Comparison of ENCODE assay signal across 11 cellular contexts in genomic region chr11:65641233-65642013, GRCh38. TPM values are rescaled to one million over a fixed set of nuclear protein-coding genes. Genes with fewer than 3 reads are reported as not detected.
A peak's percentile ranks its signal among the peaks of the same experiment; 100 is the strongest.
DNase-seq lines count a peak whose midpoint lies in the region; ATAC-seq, FAIRE-seq and TF ChIP-seq lines count a peak whose summit lies in the region.
"Had no signal": no experiment of that assay in that cellular context is flagged by ENCODE, and none has a peak within 500 bp of the region (broad histone marks: within the 10 kb centered on the region; RNA-seq: fewer than 3 reads in every experiment).

No MANE protein-coding gene starts in this region.

- H3K27me3 ChIP-seq in breast epithelium (no peaks in the 10 kb centered on the region), mammary epithelial cell (ENCODE audit: insufficient read depth, low read length) (no peaks in the 10 kb centered on the region), astrocyte (ENCODE audit: insufficient read depth, low read length) (no peaks in the 10 kb centered on the region), mononuclear cell (ENCODE audit: insufficient read depth, low read length) (no peaks in the 10 kb centered on the region), upper lobe of left lung (no peaks in the 10 kb centered on the region)

- peak overlapping the region; percentile 26 to 28 (median 27) for H3K4me3 ChIP-seq in breast epithelium
- H3K4me3 ChIP-seq in mammary epithelial cell (replicated peaks in 1 of 3; ENCODE audit: insufficient read depth in 1 of 3, low read depth in 2 of 3, low read length in 3 of 3) = no peak overlapping the region
- H3K4me3 ChIP-seq in astrocyte (ENCODE audit: insufficient read depth, low read depth, low read length) = no peak overlapping the region
- peak overlapping the region; percentile 55 for H3K4me3 ChIP-seq in mononuclear cell (ENCODE audit: low read length)
- peak overlapping the region; percentile 31 to 71 (median 42) for H3K4me3 ChIP-seq in upper lobe of left lung

- H3K36me3 ChIP-seq in breast epithelium = no peaks in the 10 kb centered on the region
- H3K36me3 ChIP-seq in mammary epithelial cell (ENCODE audit: insufficient read depth, low read length) = no peaks in the 10 kb centered on the region
- H3K36me3 ChIP-seq in astrocyte (ENCODE audit: insufficient read depth, low read length) = peaks cover 5% of the 10 kb centered on the region
- H3K36me3 ChIP-seq in upper lobe of left lung = peaks cover 4 to 57% (median 33%) of the 10 kb centered on the region in 4 donors

- no TSS peak for BruUV-seq in mammary epithelial cell (replicated peaks; lab: Mats Ljungman, UMichigan)

- no peaks in the 10 kb centered on the region for H3K27me3 Mint-ChIP-seq in astrocyte (ENCODE audit: low read depth, unreplicated experiment)

- H3K4me1 ChIP-seq in breast epithelium (peaks cover 8 to 12% of the 10 kb centered on the region in 2 donors), mammary epithelial cell (ENCODE audit: insufficient read depth, low read length) (peaks cover 19% of the 10 kb centered on the region), astrocyte (ENCODE audit: insufficient read depth, low read length) (peaks cover 30% of the 10 kb centered on the region), mononuclear cell (ENCODE audit: insufficient read depth, low read length) (peaks cover 68% of the 10 kb centered on the region), upper lobe of left lung (peaks cover 53 to 85% (median 67%) of the 10 kb centered on the region in 4 donors)

- H3K9me3 ChIP-seq in breast epithelium (no peaks in the 10 kb centered on the region), mammary epithelial cell (replicated peaks; ENCODE audit: insufficient read depth, low read length) (no peaks in the 10 kb centered on the region), astrocyte (ENCODE audit: insufficient read depth, low read depth, low read length) (no peaks in the 10 kb centered on the region), mononuclear cell (ENCODE audit: low read depth, low read length) (no peaks in the 10 kb centered on the region), upper lobe of left lung (no peaks in the 10 kb centered on the region)

- no peak for TF ChIP-seq POLR2A in breast epithelium (IDR thresholded peaks at IDR 0.05)
- TF ChIP-seq POLR2A in upper lobe of left lung (IDR thresholded peaks at IDR 0.05) = no peak

- no peak overlapping the region for H3K27ac Mint-ChIP-seq in astrocyte (ENCODE audit: unreplicated experiment)
- H3K27ac Mint-ChIP-seq: HFFc6 had no signal

- no peaks in the 10 kb centered on the region for H4K20me1 ChIP-seq in mammary epithelial cell (ENCODE audit: insufficient read depth, low read length)
- H4K20me1 ChIP-seq in astrocyte (ENCODE audit: insufficient read depth, low read length) = peaks cover 30% of the 10 kb centered on the region

- H3K4me1 Mint-ChIP-seq in astrocyte (ENCODE audit: low read depth, unreplicated experiment) = peaks cover 20% of the 10 kb centered on the region

- H3K4me3 Mint-ChIP-seq in astrocyte (ENCODE audit: unreplicated experiment) = no peak overlapping the region
- H3K4me3 Mint-ChIP-seq: HFFc6 had no signal

- H3K36me3 Mint-ChIP-seq in astrocyte (ENCODE audit: low read depth, unreplicated experiment) = peaks cover 12% of the 10 kb centered on the region

- CTCF ChIA-PET in mammary epithelial cell (lab: Charles Lee; ENCODE audit: low non-redundant PET) = no interaction called here

- no peaks in the 10 kb centered on the region for H3K79me2 ChIP-seq in mammary epithelial cell (ENCODE audit: insufficient read depth, low read length)
- H3K79me2 ChIP-seq in astrocyte (ENCODE audit: insufficient read depth, low read length) = peaks cover 21% of the 10 kb centered on the region

- H3K4me2 ChIP-seq in mammary epithelial cell (ENCODE audit: insufficient read depth, low read depth, low read length) = no peak overlapping the region
- H3K4me2 ChIP-seq in astrocyte (ENCODE audit: low read length) = peak overlapping the region; percentile 64

- FAIRE-seq in astrocyte (lab: Jason Lieb, UNC) = no peak

- in situ Hi-C loops in mammary epithelial cell (cut with MboI; ENCODE audit: low sequenced_read_pairs in 2 of 2) = no loop called here

- H3K9me3 Mint-ChIP-seq in astrocyte (ENCODE audit: unreplicated experiment) = peaks cover 3% of the 10 kb centered on the region
- H3K9me3 Mint-ChIP-seq: HFFc6 had no signal

- ATAC-seq in upper lobe of left lung (ENCODE audit: low FRiP score in 2 of 2) (no peak), GM19467 (IDR thresholded peaks at IDR 0.05; ENCODE audit: unreplicated experiment) (no peak)

- DNase-seq in breast epithelium (ENCODE audit: low spot score in 2 of 2) (no peak), mammary epithelial cell (no peak), astrocyte (ENCODE audit: low read depth) (no peak), upper lobe of left lung (peak in 1 of 2 donors; percentile 50), DMS153 (lab: John Stamatoyannopoulos, UW) (no peak), DMS79 (lab: John Stamatoyannopoulos, UW) (no peak)
- DNase-seq: HFFc6, NCI-H524 had no signal

- no peak overlapping the region for H3K9ac ChIP-seq in mammary epithelial cell (ENCODE audit: insufficient read depth, low read length)
- no peak overlapping the region for H3K9ac ChIP-seq in astrocyte (ENCODE audit: low read length)

- dilution Hi-C loops in mammary epithelial cell (cut with HindIII; ENCODE audit: low sequenced_read_pairs) = no loop called here

- H2AFZ ChIP-seq in mammary epithelial cell (ENCODE audit: low read depth, low read length) (no peak overlapping the region), astrocyte (ENCODE audit: low read depth, low read length) (no peak overlapping the region)

- intact Hi-C loops in breast epithelium (cut with DNase I; ENCODE audit: low total_unique reads) = no loop called here
- intact Hi-C loops in mammary epithelial cell (cut with micrococcal nuclease) = no loop called here

- H3K27ac ChIP-seq in breast epithelium = peak overlapping the region; percentile 56 to 80
- no peak overlapping the region for H3K27ac ChIP-seq in mammary epithelial cell (ENCODE audit: insufficient read depth, low read depth, low read length)
- no peak overlapping the region for H3K27ac ChIP-seq in astrocyte (ENCODE audit: low read depth, low read length)
- H3K27ac ChIP-seq in upper lobe of left lung = peak overlapping the region; percentile 89 to 99 (median 96)

- TF ChIP-seq CTCF in breast epithelium (IDR thresholded peaks at IDR 0.05) = no peak
- TF ChIP-seq CTCF in mammary epithelial cell (conservative IDR thresholded peaks at IDR 0.05 in 1 of 2, IDR thresholded peaks at IDR 0.05 in 1 of 2; ENCODE audit: extremely low read depth in 1 of 2, insufficient read depth in 1 of 2, low read depth in 1 of 2, low read length in 2 of 2) = no peak
- no peak for TF ChIP-seq CTCF in astrocyte (IDR thresholded peaks at IDR 0.05; ENCODE audit: insufficient read depth, low read depth, low read length)
- no peak for TF ChIP-seq CTCF in upper lobe of left lung (IDR thresholded peaks at IDR 0.05)

- no peak for TF ChIP-seq EP300 in upper lobe of left lung (IDR thresholded peaks at IDR 0.05)

- WGBS in mammary epithelial cell (ENCODE audit: low coverage, missing lambda C conversion rate) = 89% methylated on average over 17 of the region's 18 CpGs
- WGBS in upper lobe of left lung, 2 donors = 58 to 66% methylated on average over 8 to 9 of the region's 18 CpGs

RNA-seq across cellular contexts. Expression of gene SIPA1, which starts 3.5 kb away (rescaled TPM):
- total RNA-seq in breast epithelium (10 to 100 TPM; 18.2 to 27.9 (median 25.5) TPM), mammary epithelial cell (10 to 100 TPM; 13.2 to 16.1 TPM), astrocyte (19.0 and 26.7 TPM in 2 replicates), mononuclear cell (75.2 TPM), upper lobe of left lung (100 to 1,000 TPM in 1 of 6 donors, 10 to 100 TPM in 5; 42.7 to 137 (median 74.9) TPM)
- polyA plus RNA-seq in mammary epithelial cell = 7.5 TPM
- 18.7 TPM for polyA minus RNA-seq in mammary epithelial cell

RNA-seq across cellular contexts. Expression of gene RELA, which starts 21.3 kb away (rescaled TPM):
- total RNA-seq in breast epithelium (10 to 100 TPM; 45.0 to 57.7 (median 46.2) TPM), mammary epithelial cell (10 to 100 TPM; 23.7 to 79.0 TPM), astrocyte (62.2 and 68.9 TPM in 2 replicates), mononuclear cell (107 TPM), upper lobe of left lung (10 to 100 TPM; 42.9 to 86.8 (median 58.7) TPM)
- 33.5 TPM for polyA plus RNA-seq in mammary epithelial cell
- polyA minus RNA-seq in mammary epithelial cell = 61.3 TPM

RNA-seq across cellular contexts. Expression of gene PCNX3, which starts 25.8 kb away (rescaled TPM):
- total RNA-seq in breast epithelium (10 to 100 TPM; 13.4 to 21.0 (median 20.1) TPM), mammary epithelial cell (10 to 100 TPM; 29.7 to 46.8 TPM), astrocyte (45.6 and 51.2 TPM in 2 replicates), mononuclear cell (15.0 TPM), upper lobe of left lung (10 to 100 TPM; 26.7 to 63.9 (median 43.9) TPM)
- 24.6 TPM for polyA plus RNA-seq in mammary epithelial cell
- 53.5 TPM for polyA minus RNA-seq in mammary epithelial cell

RNA-seq across cellular contexts. Expression of gene MAP3K11, which starts 27.4 kb away (rescaled TPM):
- total RNA-seq in breast epithelium = 10 to 100 TPM; 30.4 to 39.0 (median 36.7) TPM
- total RNA-seq in mammary epithelial cell = 10 to 100 TPM; 29.2 to 52.8 TPM
- 22.6 TPM for polyA plus RNA-seq in mammary epithelial cell
- polyA minus RNA-seq in mammary epithelial cell = 46.9 TPM
- 55.4 and 61.3 TPM in 2 replicates for total RNA-seq in astrocyte
- 41.1 TPM for total RNA-seq in mononuclear cell
- total RNA-seq in upper lobe of left lung = 100 to 1,000 TPM in 4 of 6 donors, 10 to 100 TPM in 2; 52.1 to 132 (median 107) TPM

RNA-seq across cellular contexts. Expression of gene KCNK7, which starts 45.8 kb away (rescaled TPM):
- total RNA-seq in breast epithelium (1 to 10 TPM in 1 of 3 donors, under 1 TPM in 2; 0.33 to 2.2 (median 0.80) TPM), mammary epithelial cell (under 1 TPM; 0.17 to 0.24 TPM), astrocyte (0.84 TPM in 1 of 2 replicates, not detected in the other), mononuclear cell (1.7 TPM), upper lobe of left lung (1 to 10 TPM in 4 of 6 donors, under 1 TPM in 1, not detected in 1; 0.59 to 3.7 (median 1.7) TPM)
- polyA plus RNA-seq in mammary epithelial cell = 0.20 TPM
- polyA minus RNA-seq in mammary epithelial cell = 0.57 TPM
- total RNA-seq: osteocyte had no signal

Comparison
In these comparisons a context has a peak if more than half of its experiments do, and no peak if none do; other contexts are left out.
1. H3K27ac ChIP-seq: peak in breast epithelium (2 of 2) and upper lobe of left lung (4 of 4); none in mammary epithelial cell (single experiment) and astrocyte (single experiment).
2. H3K4me3 ChIP-seq: peak in breast epithelium (3 of 3), mononuclear cell (single experiment) and upper lobe of left lung (4 of 4); none in mammary epithelial cell (0 of 3) and astrocyte (single experiment).